ENCODE assay signal across 8 cellular contexts in the genomic region with DNA sequence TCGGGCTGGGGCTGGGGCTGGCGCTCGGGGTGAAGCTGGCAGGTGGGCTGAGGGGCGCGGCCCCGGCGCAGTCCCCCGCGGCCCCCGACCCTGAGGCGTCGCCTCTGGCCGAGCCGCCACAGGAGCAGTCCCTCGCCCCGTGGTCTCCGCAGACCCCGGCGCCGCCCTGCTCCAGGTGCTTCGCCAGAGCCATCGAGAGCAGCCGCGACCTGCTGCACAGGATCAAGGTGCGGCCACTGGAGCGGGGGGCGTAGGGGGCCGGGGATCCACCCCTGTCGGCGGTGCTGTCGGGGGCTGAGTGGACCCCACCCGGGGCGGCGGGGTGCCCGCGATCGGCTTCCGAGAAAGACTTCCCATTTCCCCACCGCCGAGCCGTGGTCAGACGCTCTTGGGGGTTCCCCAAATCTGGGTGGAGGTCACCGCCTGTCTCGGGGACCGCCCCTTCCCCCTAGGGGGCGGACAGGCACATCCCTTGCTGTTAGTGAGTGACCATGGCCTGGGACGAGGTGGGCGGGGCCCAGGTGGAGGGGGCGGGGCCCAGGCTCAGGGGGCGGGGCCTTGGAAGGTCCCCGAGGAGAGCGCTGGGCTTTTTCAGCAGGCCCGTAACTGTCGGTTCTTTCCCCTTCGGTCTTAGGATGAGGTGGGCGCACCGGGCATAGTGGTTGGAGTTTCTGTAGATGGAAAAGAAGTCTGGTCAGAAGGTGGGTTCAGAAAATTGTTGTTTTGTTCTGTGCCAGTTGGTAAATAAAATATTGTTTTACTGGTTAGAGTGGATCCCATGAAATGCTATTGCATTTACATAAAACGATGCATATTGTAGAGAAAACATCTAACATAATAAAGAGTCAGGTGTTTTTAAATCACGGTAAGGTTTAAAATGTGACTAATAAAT. TPM values are rescaled to one million over a fixed set of nuclear protein-coding genes. Genes with fewer than 3 reads are reported as not detected.
DNase-seq lines count a peak whose midpoint lies in the region; ATAC-seq and TF ChIP-seq lines count a peak whose summit lies in the region.

No MANE protein-coding gene starts in this region.

- peak overlapping the region; percentile 93 for H3K4me3 Mint-ChIP-seq in activated T-helper 1 cell treated with anti-CD3 and anti-CD28 coated beads, Interleukin-12 subunit alpha, Interleukin-12 subunit beta, Interleukin-2, Interleukin-4 antibody, amounts not matched to agents 30 ng/mL and 10 ng/mL and 1 ng/mL, durations not matched to agents 14 hours and 24 hours and 36 hours
- peak overlapping the region; percentile 80 to 95 (median 92) for H3K4me3 Mint-ChIP-seq in naive B cell
- H3K4me3 Mint-ChIP-seq in stimulated activated memory B cell treated with anti-CD40 and anti-IgM and Interleukin-4, amounts not matched to agents 10 μg/mL and 1 μg/mL and 100 μg/mL, for 72 hours: peak overlapping the region; percentile 83

- peak overlapping the region; percentile 58 to 90 for H3K4me3 ChIP-seq in Panc1 (ENCODE audit: low read depth in 2 of 2, low read length in 2 of 2)

- H3K27ac ChIP-seq in Panc1 (ENCODE audit: low read length): peak overlapping the region; percentile 88

- DNase-seq in COLO829 (ENCODE audit: low spot score): peak; percentile 60
- DNase-seq in GM20000 (ENCODE audit: low spot score): peak; percentile 95
- peak; percentile 23 for DNase-seq in HS-5 (ENCODE audit: low read depth)
- no peak for DNase-seq in Panc1 (ENCODE audit: low read depth, low spot score)
- peak; percentile 83 for DNase-seq in activated T-helper 1 cell treated with anti-CD3 and anti-CD28 coated beads, Interleukin-12 subunit alpha, Interleukin-12 subunit beta, Interleukin-2, Interleukin-4 antibody, amounts not matched to agents 30 ng/mL and 10 ng/mL and 1 ng/mL, durations not matched to agents 14 hours and 24 hours and 36 hours (ENCODE audit: low spot score)
- peak; percentile 36 for DNase-seq in fibroblast of gingiva (ENCODE audit: low read depth)
- peak; percentile 82 for DNase-seq in naive B cell

- intact Hi-C loops in Panc1 (cut with micrococcal nuclease; ENCODE audit: unreplicated experiment): no loop called here
- intact Hi-C loops in activated T-helper 1 cell treated with anti-CD3 and anti-CD28 coated beads, Interleukin-12 subunit alpha, Interleukin-12 subunit beta, Interleukin-2, Interleukin-4 antibody, amounts not matched to agents 30 ng/mL and 10 ng/mL and 1 ng/mL, durations not matched to agents 14 hours and 24 hours and 36 hours (cut with micrococcal nuclease): loop anchor here (1.0 to 5.0 kb wide), 4 partner anchors 35 to 155 kb away; partner anchors contain the start of genes APH1B, RAB8B and RPS27L

- no TSS peak for BruUV-seq in Panc1 (replicated peaks; lab: Mats Ljungman, UMichigan)

- ATAC-seq in Panc1: peak; percentile 97
- ATAC-seq in naive B cell (ENCODE audit: low read depth in 2 of 2): peak; percentile 71 to 78
- peak; percentile 94 for ATAC-seq in stimulated activated memory B cell treated with anti-CD40 and anti-IgM and Interleukin-4, amounts not matched to agents 10 μg/mL and 1 μg/mL and 100 μg/mL, for 72 hours

- H3K27ac Mint-ChIP-seq in activated T-helper 1 cell treated with anti-CD3 and anti-CD28 coated beads, Interleukin-12 subunit alpha, Interleukin-12 subunit beta, Interleukin-2, Interleukin-4 antibody, amounts not matched to agents 30 ng/mL and 10 ng/mL and 1 ng/mL, durations not matched to agents 14 hours and 24 hours and 36 hours: peak overlapping the region; percentile 83
- H3K27ac Mint-ChIP-seq in naive B cell: peak overlapping the region; percentile 86 to 98 (median 92)
- peak overlapping the region; percentile 67 for H3K27ac Mint-ChIP-seq in stimulated activated memory B cell treated with anti-CD40 and anti-IgM and Interleukin-4, amounts not matched to agents 10 μg/mL and 1 μg/mL and 100 μg/mL, for 72 hours

- H3K9me3 ChIP-seq in Panc1 (ENCODE audit: control insufficient read depth, insufficient read depth, low read depth, low read length): peaks cover 14% of the 10 kb centered on the region; the same call in 1 of the 2 replicates

- H3K4me1 ChIP-seq in Panc1 (ENCODE audit: control insufficient read depth, insufficient read depth, low read length): peaks cover 8% of the 10 kb centered on the region

- POLR2A ChIA-PET in Panc1 (lab: Charles Lee): no interaction called here

- peaks cover 21% of the 10 kb centered on the region for H3K36me3 Mint-ChIP-seq in activated T-helper 1 cell treated with anti-CD3 and anti-CD28 coated beads, Interleukin-12 subunit alpha, Interleukin-12 subunit beta, Interleukin-2, Interleukin-4 antibody, amounts not matched to agents 30 ng/mL and 10 ng/mL and 1 ng/mL, durations not matched to agents 14 hours and 24 hours and 36 hours (ENCODE audit: low read depth)
- H3K36me3 Mint-ChIP-seq in naive B cell: peaks cover 7 to 11% of the 10 kb centered on the region in 2 donors
- H3K36me3 Mint-ChIP-seq in stimulated activated memory B cell treated with anti-CD40 and anti-IgM and Interleukin-4, amounts not matched to agents 10 μg/mL and 1 μg/mL and 100 μg/mL, for 72 hours: peaks cover 16% of the 10 kb centered on the region

- peaks cover 24% of the 10 kb centered on the region for H3K9me3 Mint-ChIP-seq in activated T-helper 1 cell treated with anti-CD3 and anti-CD28 coated beads, Interleukin-12 subunit alpha, Interleukin-12 subunit beta, Interleukin-2, Interleukin-4 antibody, amounts not matched to agents 30 ng/mL and 10 ng/mL and 1 ng/mL, durations not matched to agents 14 hours and 24 hours and 36 hours
- H3K9me3 Mint-ChIP-seq in naive B cell: peaks cover 8 to 21% (median 15%) of the 10 kb centered on the region in 7 donors
- peaks cover 12% of the 10 kb centered on the region for H3K9me3 Mint-ChIP-seq in stimulated activated memory B cell treated with anti-CD40 and anti-IgM and Interleukin-4, amounts not matched to agents 10 μg/mL and 1 μg/mL and 100 μg/mL, for 72 hours

- no peaks in the 10 kb centered on the region; the same call in 1 of the 2 replicates for H3K36me3 ChIP-seq in Panc1 (ENCODE audit: control insufficient read depth, insufficient read depth, low read length)

- in situ Hi-C loops in Panc1 (cut with HindIII; ENCODE audit: low pct_unique_long_range_greater_than_20kb, low sequenced_read_pairs): no loop called here

- peaks cover 21% of the 10 kb centered on the region for H3K4me1 Mint-ChIP-seq in activated T-helper 1 cell treated with anti-CD3 and anti-CD28 coated beads, Interleukin-12 subunit alpha, Interleukin-12 subunit beta, Interleukin-2, Interleukin-4 antibody, amounts not matched to agents 30 ng/mL and 10 ng/mL and 1 ng/mL, durations not matched to agents 14 hours and 24 hours and 36 hours (ENCODE audit: low read depth)
- peaks cover 11 to 26% (median 23%) of the 10 kb centered on the region in 3 donors for H3K4me1 Mint-ChIP-seq in naive B cell
- peaks cover 16% of the 10 kb centered on the region for H3K4me1 Mint-ChIP-seq in stimulated activated memory B cell treated with anti-CD40 and anti-IgM and Interleukin-4, amounts not matched to agents 10 μg/mL and 1 μg/mL and 100 μg/mL, for 72 hours

- TF ChIP-seq CTCF in GM20000 (IDR thresholded peaks at IDR 0.05; ENCODE audit: extremely low read depth, missing control alignments) (no peak), Panc1 (IDR thresholded peaks at IDR 0.05) (no peak; the same call in 1 of the 2 replicates)

- no peaks in the 10 kb centered on the region for H3K27me3 ChIP-seq in Panc1 (ENCODE audit: control insufficient read depth, insufficient read depth, low read length)

- no peaks in the 10 kb centered on the region for H3K27me3 Mint-ChIP-seq in activated T-helper 1 cell treated with anti-CD3 and anti-CD28 coated beads, Interleukin-12 subunit alpha, Interleukin-12 subunit beta, Interleukin-2, Interleukin-4 antibody, amounts not matched to agents 30 ng/mL and 10 ng/mL and 1 ng/mL, durations not matched to agents 14 hours and 24 hours and 36 hours (ENCODE audit: insufficient read depth)
- no peaks in the 10 kb centered on the region for H3K27me3 Mint-ChIP-seq in naive B cell
- no peaks in the 10 kb centered on the region for H3K27me3 Mint-ChIP-seq in stimulated activated memory B cell treated with anti-CD40 and anti-IgM and Interleukin-4, amounts not matched to agents 10 μg/mL and 1 μg/mL and 100 μg/mL, for 72 hours

- CTCF ChIA-PET in Panc1 (lab: Charles Lee): no interaction called here

RNA-seq across cellular contexts. Expression of gene LACTB, which starts 0.6 kb away (rescaled TPM):
- total RNA-seq in Panc1 (2021; ENCODE audit: unreplicated experiment): 18.4 TPM
- 12.5 TPM for polyA plus RNA-seq in Panc1 (2012; ENCODE audit: insufficient read length)
- total RNA-seq in activated T-helper 1 cell treated with anti-CD3 and anti-CD28 coated beads, Interleukin-12 subunit alpha, Interleukin-12 subunit beta, Interleukin-2, Interleukin-4 antibody, amounts not matched to agents 30 ng/mL and 10 ng/mL and 1 ng/mL, durations not matched to agents 14 hours and 24 hours and 36 hours: 13.7 and 15.1 TPM in 2 replicates
- 10 to 100 TPM in 5 of 6 donors, 1 to 10 TPM in 1; 9.0 to 22.2 (median 16.1) TPM for polyA plus RNA-seq in naive B cell (ENCODE audit: low read depth in 6 of 6)

RNA-seq across cellular contexts. Expression of gene RPS27L, which starts 35.0 kb away (rescaled TPM):
- total RNA-seq in Panc1 (2021; ENCODE audit: unreplicated experiment): 61.3 TPM
- 24.1 TPM for polyA plus RNA-seq in Panc1 (2012; ENCODE audit: insufficient read length)
- total RNA-seq in activated T-helper 1 cell treated with anti-CD3 and anti-CD28 coated beads, Interleukin-12 subunit alpha, Interleukin-12 subunit beta, Interleukin-2, Interleukin-4 antibody, amounts not matched to agents 30 ng/mL and 10 ng/mL and 1 ng/mL, durations not matched to agents 14 hours and 24 hours and 36 hours: 163 and 164 TPM in 2 replicates
- polyA plus RNA-seq in naive B cell (ENCODE audit: low read depth in 6 of 6): 100 to 1,000 TPM in 5 of 6 donors, 10 to 100 TPM in 1; 87.2 to 215 (median 166) TPM
